Comparison of ENCODE assay signal across 8 cellular contexts in genomic region chr3:6921876-6922275, GRCh38.
"Had no signal": no experiment of that assay in that cellular context is flagged by ENCODE, and none has a peak within 500 bp of the region (broad histone marks: within the 10 kb centered on the region; RNA-seq: fewer than 3 reads in every experiment).

No MANE protein-coding gene starts in this region.

- H3K27ac ChIP-seq: GM23248, HL-60 had no signal

- H3K4me1 ChIP-seq: HAP-1 had no signal

- H3K27ac Mint-ChIP-seq: HFFc6 had no signal

- DNase-seq: GM23248, GOT3, H7, HFFc6, IMR-90 had no signal

- H3K36me3 ChIP-seq: HAP-1 had no signal

- ATAC-seq: HCT116 had no signal

- H3K9me3 ChIP-seq: HAP-1 had no signal

- H2AFZ ChIP-seq: GM23248 had no signal

- H3K9ac ChIP-seq: GM23248 had no signal

- H3K4me3 Mint-ChIP-seq: HFFc6 had no signal

- H3K4me3 ChIP-seq: GM23248, HAP-1 had no signal
